Comparison of ENCODE assay signal across 16 cellular contexts in the genomic region with DNA sequence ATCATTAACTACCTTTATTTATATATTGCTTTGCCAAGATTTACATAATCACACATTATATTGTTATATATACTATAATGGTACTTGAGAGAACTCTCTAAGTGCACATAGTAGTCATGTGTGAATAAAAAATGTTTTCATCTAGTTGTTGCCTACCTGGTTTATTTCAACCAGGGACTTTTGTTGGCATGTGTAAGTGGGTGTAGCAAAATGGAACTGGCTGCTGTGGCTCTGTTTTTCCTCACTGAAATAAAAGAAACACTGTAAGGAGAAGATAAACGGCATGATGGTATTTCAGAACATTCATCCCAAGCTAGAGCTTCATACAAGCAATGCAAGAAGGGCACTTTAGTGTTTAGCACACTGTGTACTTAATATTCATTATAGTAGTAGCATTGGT. TPM values are rescaled to one million over a fixed set of nuclear protein-coding genes. Genes with fewer than 3 reads are reported as not detected.
A peak's percentile ranks its signal among the peaks of the same experiment; 100 is the strongest.
DNase-seq lines count a peak whose midpoint lies in the region; ATAC-seq and TF ChIP-seq lines count a peak whose summit lies in the region.
"Had no signal": no experiment of that assay in that cellular context is flagged by ENCODE, and none has a peak within 500 bp of the region (broad histone marks: within the 10 kb centered on the region; RNA-seq: fewer than 3 reads in every experiment).

No MANE protein-coding gene starts in this region.

- H3K4me3 ChIP-seq in gastroesophageal sphincter (no peak overlapping the region), parathyroid adenoma (ENCODE audit: low read depth, low read length) (no peak overlapping the region), testis (no peak overlapping the region)
- H3K4me3 ChIP-seq: HAP-1 had no signal

- H3K4me2 ChIP-seq in parathyroid adenoma (ENCODE audit: low read length) = no peak overlapping the region

- H3K36me3 ChIP-seq in gastroesophageal sphincter = peaks cover 0 to 98% of the 10 kb centered on the region in 2 donors
- H3K36me3 ChIP-seq in parathyroid adenoma (ENCODE audit: control insufficient read depth, insufficient read depth, low read length) = no peaks in the 10 kb centered on the region
- no peaks in the 10 kb centered on the region for H3K36me3 ChIP-seq in testis (ENCODE audit: low read depth, missing control alignments)

- intact Hi-C loops in testis (cut with DNase I; ENCODE audit: low total_unique reads) = no loop called here

- 46 to 55% methylated on average over 1 of the region's 1 CpG for WGBS in gastroesophageal sphincter (ENCODE audit: low coverage in 1 of 2), 2 donors
- 33 to 46% methylated on average over 1 of the region's 1 CpG for WGBS in testis, 2 donors

- no peaks in the 10 kb centered on the region for H3K9me3 ChIP-seq in gastroesophageal sphincter
- H3K9me3 ChIP-seq in parathyroid adenoma (ENCODE audit: control insufficient read depth, low read length) = no peaks in the 10 kb centered on the region
- H3K9me3 ChIP-seq in testis = no peaks in the 10 kb centered on the region
- H3K9me3 ChIP-seq: HAP-1 had no signal

- peaks cover 2% of the 10 kb centered on the region for H3K79me2 ChIP-seq in parathyroid adenoma

- peaks cover 0 to 23% (median 0%) of the 10 kb centered on the region in 3 donors for H3K4me1 ChIP-seq in gastroesophageal sphincter
- peaks cover 8% of the 10 kb centered on the region for H3K4me1 ChIP-seq in parathyroid adenoma
- no peaks in the 10 kb centered on the region for H3K4me1 ChIP-seq in testis

- H3K27me3 ChIP-seq in gastroesophageal sphincter = no peaks in the 10 kb centered on the region
- no peaks in the 10 kb centered on the region for H3K27me3 ChIP-seq in parathyroid adenoma (ENCODE audit: control insufficient read depth, insufficient read depth, low read length)
- H3K27me3 ChIP-seq in testis = no peaks in the 10 kb centered on the region

- no peak overlapping the region for H2AFZ ChIP-seq in parathyroid adenoma

- no peak for TF ChIP-seq CTCF in gastroesophageal sphincter (IDR thresholded peaks at IDR 0.05)
- TF ChIP-seq CTCF in parathyroid adenoma (IDR thresholded peaks at IDR 0.05) = no peak
- TF ChIP-seq CTCF in testis (IDR thresholded peaks at IDR 0.05) = no peak

- ATAC-seq in gastroesophageal sphincter = peak; percentile 34

- no peak for TF ChIP-seq EP300 in gastroesophageal sphincter (IDR thresholded peaks at IDR 0.05)

- H3K9ac ChIP-seq in parathyroid adenoma = no peak overlapping the region

- no peak for TF ChIP-seq POLR2A in gastroesophageal sphincter (IDR thresholded peaks at IDR 0.05)
- no peak for TF ChIP-seq POLR2A in testis (IDR thresholded peaks at IDR 0.05)

- DNase-seq in amniotic epithelial cell (ENCODE audit: low read depth) = peak; percentile 36
- DNase-seq in superior temporal gyrus (ENCODE audit: extremely low spot score) = no peak
- no peak for DNase-seq in testis
- DNase-seq in nucleus accumbens (lab: John Stamatoyannopoulos, UW) = no peak
- DNase-seq: C1 segment of cervical spinal cord; Calu3; CD4-positive, alpha-beta memory T cell; COR-L47; DMS53; DMS79 treated with DMSO at 0.1 percent for 48 hours; GF-D8; GOT3; HFFc6 had no signal

- H3K27ac ChIP-seq in gastroesophageal sphincter = peak overlapping the region in 2 of 4 donors; percentile 6 to 36
- peak overlapping the region; percentile 78 for H3K27ac ChIP-seq in parathyroid adenoma
- H3K27ac ChIP-seq in testis = no peak overlapping the region

RNA-seq across cellular contexts. Expression of gene RBBP4, which starts 14.9 kb away (rescaled TPM):
- total RNA-seq in gastroesophageal sphincter (100 to 1,000 TPM in 2 of 4 donors, 10 to 100 TPM in 2; 87.4 to 111 (median 100) TPM), testis (100 to 1,000 TPM; 289 to 296 TPM)
- 344 TPM for polyA plus RNA-seq in testis (ENCODE audit: insufficient read depth, low read depth, low replicate concordance)

RNA-seq across cellular contexts. Expression of gene ZBTB8OS, which starts 15.6 kb away (rescaled TPM):
- total RNA-seq in gastroesophageal sphincter = 10 to 100 TPM; 17.7 to 31.0 (median 28.1) TPM
- 10 to 100 TPM; 37.2 to 43.4 TPM for total RNA-seq in testis
- polyA plus RNA-seq in testis (ENCODE audit: insufficient read depth, low read depth, low replicate concordance) = 39.3 TPM

RNA-seq across cellular contexts. Expression of gene SYNC, which starts 36.7 kb away (rescaled TPM):
- total RNA-seq in gastroesophageal sphincter (100 to 1,000 TPM; 132 to 265 (median 167) TPM), testis (10 to 100 TPM in 1 of 2 donors, 1 to 10 TPM in 1; 9.0 to 11.8 TPM)
- polyA plus RNA-seq in testis (ENCODE audit: insufficient read depth, low read depth, low replicate concordance) = 12.4 TPM
- total RNA-seq: CD4-positive, alpha-beta memory T cell had no signal
- polyA plus RNA-seq: CD4-positive, alpha-beta memory T cell had no signal

Comparison
In these comparisons a context has a peak if more than half of its experiments do, and no peak if none do; other contexts are left out.
1. RNA of gene SYNC, which starts 36.7 kb away (total RNA-seq): 132 to 265 TPM in gastroesophageal sphincter; 9.0 to 11.8 TPM in testis; every median in the first group is over 10 times any median in the second.